ENCODE assay signal across 10 cellular contexts in the genomic region with DNA sequence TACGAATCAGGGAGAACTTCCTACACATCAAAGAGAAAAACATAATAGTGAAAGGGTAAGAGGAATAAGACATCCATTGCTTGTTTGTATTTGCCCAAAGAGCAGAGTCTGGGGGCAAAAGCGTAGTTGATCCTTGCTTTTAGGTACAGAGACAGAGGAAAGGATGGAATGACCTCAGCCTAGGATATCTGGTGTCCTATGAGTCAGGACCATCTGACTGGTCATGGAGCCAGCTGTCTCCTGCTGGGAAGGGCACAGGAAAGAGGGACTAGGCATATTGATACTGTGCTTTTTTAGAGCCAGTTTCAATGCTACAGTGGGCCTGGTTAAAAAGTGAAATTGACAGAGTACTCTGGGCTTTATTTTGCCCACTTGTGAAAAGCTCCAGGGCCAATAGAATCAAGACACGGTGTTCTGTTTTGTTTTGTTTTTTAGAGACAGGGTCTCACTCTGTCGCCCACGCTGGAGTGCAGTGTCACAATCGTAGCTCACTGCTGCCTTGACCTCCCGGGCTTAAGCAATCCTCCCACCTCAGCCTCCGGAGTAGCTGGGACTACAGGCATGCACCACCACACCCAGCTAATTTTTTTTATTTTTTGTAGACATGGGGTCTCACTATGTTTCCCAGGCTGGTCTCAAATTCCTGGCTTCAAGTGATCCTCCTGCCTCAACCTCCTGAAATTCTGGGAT. TPM values are rescaled to one million over a fixed set of nuclear protein-coding genes. Genes with fewer than 3 reads are reported as not detected.
DNase-seq lines count a peak whose midpoint lies in the region; ATAC-seq, FAIRE-seq and TF ChIP-seq lines count a peak whose summit lies in the region.
"Had no signal": no experiment of that assay in that cellular context is flagged by ENCODE, and none has a peak within 500 bp of the region (broad histone marks: within the 10 kb centered on the region; RNA-seq: fewer than 3 reads in every experiment).

No MANE protein-coding gene starts in this region.

- no peak for TF ChIP-seq CTCF in DOHH2 (IDR thresholded peaks at IDR 0.05; ENCODE audit: low read depth, low read length, poor library complexity, severe bottlenecking)
- TF ChIP-seq CTCF in psoas muscle (IDR thresholded peaks at IDR 0.05): no peak
- TF ChIP-seq CTCF in pancreas (IDR thresholded peaks at IDR 0.05): no peak

- H3K27ac ChIP-seq in DOHH2 (ENCODE audit: low read depth, low read length): peak overlapping the region; percentile 97
- peak overlapping the region; percentile 38 for H3K27ac ChIP-seq in SJCRH30
- H3K27ac ChIP-seq in psoas muscle: peak overlapping the region; percentile 89
- no peak overlapping the region for H3K27ac ChIP-seq in pancreas

- H3K4me2 ChIP-seq in DOHH2 (ENCODE audit: low read length): peak overlapping the region; percentile 37

- H3K27me3 ChIP-seq in DOHH2 (ENCODE audit: control insufficient read depth, low read length) (no peaks in the 10 kb centered on the region), SJCRH30 (no peaks in the 10 kb centered on the region), psoas muscle (ENCODE audit: insufficient read depth in 3 of 3, low read length in 2 of 3) (no peaks in the 10 kb centered on the region), pancreas (no peaks in the 10 kb centered on the region)

- H3K36me3 ChIP-seq in DOHH2 (ENCODE audit: control insufficient read depth, low read length) (peaks cover 75% of the 10 kb centered on the region), SJCRH30 (peaks cover 49% of the 10 kb centered on the region), psoas muscle (ENCODE audit: insufficient read depth in 1 of 2, low read depth in 1 of 2) (peaks cover 4 to 50% of the 10 kb centered on the region in 2 donors), pancreas (no peaks in the 10 kb centered on the region)

- no peak for FAIRE-seq in pancreas (lab: Jason Lieb, UNC)

- no peaks in the 10 kb centered on the region for H4K20me1 ChIP-seq in DOHH2 (ENCODE audit: control insufficient read depth, insufficient read depth, low read depth, low read length)

- H3K9me2 ChIP-seq in DOHH2 (replicated peaks; ENCODE audit: control insufficient read depth, low read length): no peaks in the 10 kb centered on the region

- DNase-seq in SJCRH30: peak; percentile 51 to 62
- peak; percentile 80 for DNase-seq in fibroblast of peridontal ligament (ENCODE audit: extremely low read depth)
- DNase-seq in psoas muscle: peak; percentile 32 to 53
- DNase-seq in pancreas: no peak
- DNase-seq in activated gamma-delta T cell treated with Interleukin-2 at 50 U/mL for 16 hours: no peak
- no peak for DNase-seq in activated CD4-positive, alpha-beta T cell treated with anti-CD3 and anti-CD28 coated beads, Interleukin-2, amount 50 U/mL, for 1 hour
- DNase-seq: Kasumi-1 had no signal

- WGBS in psoas muscle, 3 donors: 83 to 90% (median 86%) methylated on average over 8 of the region's 8 CpGs
- 90 to 94% methylated on average over 8 of the region's 8 CpGs for WGBS in pancreas, 2 donors

- no peaks in the 10 kb centered on the region for H3K9me3 ChIP-seq in DOHH2 (ENCODE audit: control insufficient read depth, insufficient read depth, low read length)
- no peaks in the 10 kb centered on the region for H3K9me3 ChIP-seq in SJCRH30 (replicated peaks)
- H3K9me3 ChIP-seq in psoas muscle: no peaks in the 10 kb centered on the region
- no peaks in the 10 kb centered on the region for H3K9me3 ChIP-seq in pancreas

- peaks cover 65% of the 10 kb centered on the region for H3K79me2 ChIP-seq in DOHH2 (ENCODE audit: control insufficient read depth, low read length)

- ATAC-seq in psoas muscle (peak; percentile 73 to 83 (median 76)), pancreas (no peak), GM21367 (IDR thresholded peaks at IDR 0.05; ENCODE audit: unreplicated experiment) (no peak)
- ATAC-seq: WTC11 had no signal

- peaks cover 46% of the 10 kb centered on the region for H3F3A ChIP-seq in DOHH2 (ENCODE audit: control insufficient read depth, insufficient read depth)

- H3K4me1 ChIP-seq in DOHH2 (ENCODE audit: control insufficient read depth, low read length) (peaks cover 77% of the 10 kb centered on the region), SJCRH30 (peaks cover 13% of the 10 kb centered on the region), psoas muscle (peaks cover 34% of the 10 kb centered on the region), pancreas (no peaks in the 10 kb centered on the region)

- no peak overlapping the region for H3K4me3 ChIP-seq in DOHH2 (ENCODE audit: low read length)
- H3K4me3 ChIP-seq in SJCRH30: no peak overlapping the region
- H3K4me3 ChIP-seq in psoas muscle: peak overlapping the region; percentile 91
- no peak overlapping the region for H3K4me3 ChIP-seq in pancreas

- intact Hi-C loops in psoas muscle (cut with DNase I): no loop called here
- intact Hi-C loops in pancreas (cut with DNase I): loop anchor here in 1 of 3 donors (10.0 kb wide), 1 partner anchor 58 kb away; no protein-coding TSS in a partner anchor

RNA-seq across cellular contexts. Expression of a gene that starts 3.2 kb away (rescaled TPM):
- 50.0 and 54.4 TPM in 2 replicates for total RNA-seq in SJCRH30 (2014; rRNA removed; shearing (Covaris generic))
- total RNA-seq in psoas muscle (10 to 100 TPM; 37.7 to 68.7 (median 41.9) TPM), pancreas (10 to 100 TPM in 2 of 6 donors, 1 to 10 TPM in 4; 1.2 to 16.1 (median 3.3) TPM)
- polyA plus RNA-seq in psoas muscle (100 to 1,000 TPM in 1 of 3 donors, 10 to 100 TPM in 2; 71.4 to 119 (median 84.9) TPM), pancreas (10 to 100 TPM; 10.6 to 12.8 TPM)

Comparison
In these comparisons a context has a peak if more than half of its experiments do, and no peak if none do; other contexts are left out.
1. H3K27ac ChIP-seq: peak in DOHH2 (single experiment), SJCRH30 (single experiment) and psoas muscle (single experiment); none in pancreas (0 of 4).
2. DNase-seq: peak in SJCRH30 (2 of 2), fibroblast of peridontal ligament (single experiment) and psoas muscle (2 of 2); none in pancreas (0 of 6), activated gamma-delta T cell treated with Interleukin-2 at 50 U/mL for 16 hours (single experiment) and activated CD4-positive, alpha-beta T cell treated with anti-CD3 and anti-CD28 coated beads, Interleukin-2, amount 50 U/mL, for 1 hour (single experiment).
3. ATAC-seq: peak in psoas muscle (4 of 4); none in pancreas (0 of 4) and GM21367 (single experiment).